10 cellular contexts compared by ENCODE assay signal in genomic region chr7:69067397-69067796, GRCh38.
DNase-seq lines count a peak whose midpoint lies in the region; ATAC-seq, FAIRE-seq and TF ChIP-seq lines count a peak whose summit lies in the region.
"Had no signal": no experiment of that assay in that cellular context is flagged by ENCODE, and none has a peak within 500 bp of the region (broad histone marks: within the 10 kb centered on the region; RNA-seq: fewer than 3 reads in every experiment).

No MANE protein-coding gene starts in this region.

- H3K27me3 ChIP-seq in OCI-LY3 (ENCODE audit: low read depth, low read length) (no peaks in the 10 kb centered on the region), hepatocyte (no peaks in the 10 kb centered on the region)

- H3K4me2 ChIP-seq in OCI-LY3 (ENCODE audit: low read length): no peak overlapping the region
- H3K4me2 ChIP-seq in hepatocyte: no peak overlapping the region

- H3K4me3 ChIP-seq in GM12864 (ENCODE audit: low read depth, low read length): no peak overlapping the region
- H3K4me3 ChIP-seq in OCI-LY3 (ENCODE audit: low read length): no peak overlapping the region
- no peak overlapping the region for H3K4me3 ChIP-seq in hepatocyte

- TF ChIP-seq CTCF in 22Rv1 (IDR thresholded peaks at IDR 0.05): peak; percentile 85
- peak; percentile 26 for TF ChIP-seq CTCF in GM12864 (IDR thresholded peaks at IDR 0.05; ENCODE audit: low read depth, low read length, missing control alignments)
- 0 out of 2 replicates have a peak, but pooled peaks have one; percentile 4 for TF ChIP-seq CTCF in OCI-LY3 (IDR thresholded peaks at IDR 0.05; ENCODE audit: low read depth, low read length)
- TF ChIP-seq CTCF in hepatocyte (IDR thresholded peaks at IDR 0.05; ENCODE audit: poor library complexity): peak; percentile 41

- H4K20me1 ChIP-seq in OCI-LY3 (ENCODE audit: insufficient read depth, low read length) (no peaks in the 10 kb centered on the region), hepatocyte (ENCODE audit: insufficient read depth, poor library complexity, severe bottlenecking) (no peaks in the 10 kb centered on the region)

- no peaks in the 10 kb centered on the region for H3K36me3 ChIP-seq in OCI-LY3 (replicated peaks; ENCODE audit: low read depth, low read length)
- no peaks in the 10 kb centered on the region for H3K36me3 ChIP-seq in hepatocyte (replicated peaks; ENCODE audit: insufficient read depth, low read depth)

- H3K9ac ChIP-seq in OCI-LY3 (ENCODE audit: low read length): no peak overlapping the region

- H3K9me2 ChIP-seq in hepatocyte (replicated peaks; ENCODE audit: insufficient read depth): no peaks in the 10 kb centered on the region

- no peak for FAIRE-seq in HTR-8/SVneo (lab: Jason Lieb, UNC)
- FAIRE-seq: colon had no signal

- H3K27ac ChIP-seq in 22Rv1 (no peak overlapping the region), OCI-LY3 (ENCODE audit: low read length) (no peak overlapping the region), hepatocyte (no peak overlapping the region)

- H3K79me2 ChIP-seq in OCI-LY3 (ENCODE audit: low read length) (no peaks in the 10 kb centered on the region), hepatocyte (no peaks in the 10 kb centered on the region)

- no peaks in the 10 kb centered on the region for H3K4me1 ChIP-seq in OCI-LY3 (ENCODE audit: low read length)
- H3K4me1 ChIP-seq in hepatocyte (ENCODE audit: insufficient read depth): no peaks in the 10 kb centered on the region

- 14% methylated on average over 3 of the region's 3 CpGs for WGBS in hepatocyte (ENCODE audit: low lambda C conversion rate, missing lambda C conversion rate)

- ATAC-seq in GM18511 (IDR thresholded peaks at IDR 0.05; ENCODE audit: unreplicated experiment): no peak
- ATAC-seq in GM18517 (IDR thresholded peaks at IDR 0.05; ENCODE audit: unreplicated experiment): no peak
- no peak for ATAC-seq in HG02678 (IDR thresholded peaks at IDR 0.05; ENCODE audit: unreplicated experiment)

- no peak for DNase-seq in GM12864 (ENCODE audit: low read depth)
- DNase-seq in hepatocyte (ENCODE audit: low spot score): peak; percentile 73
- no peak for DNase-seq in HTR-8/SVneo (ENCODE audit: insufficient read length, low spot score)
- DNase-seq: NCI-H1092 had no signal

- H2AFZ ChIP-seq in OCI-LY3 (ENCODE audit: low read depth, low read length) (no peak overlapping the region), hepatocyte (no peak overlapping the region)

- H3K9me3 ChIP-seq in OCI-LY3 (ENCODE audit: insufficient read depth, low read length) (no peaks in the 10 kb centered on the region), hepatocyte (ENCODE audit: low read depth) (peaks cover 3% of the 10 kb centered on the region)

Comparison
In these comparisons a context has a peak if more than half of its experiments do, and no peak if none do; other contexts are left out.
1. CTCF ChIP-seq: peak in every context shown above with its lines; median percentile 85 in 22Rv1; 41 in hepatocyte; 26 in GM12864; 4 in OCI-LY3.